Comparison of ENCODE assay signal across 19 cellular contexts in genomic region chr16:82506734-82507133, GRCh38.
A peak's percentile ranks its signal among the peaks of the same experiment; 100 is the strongest.
DNase-seq lines count a peak whose midpoint lies in the region; ATAC-seq and TF ChIP-seq lines count a peak whose summit lies in the region.
"Had no signal": no experiment of that assay in that cellular context is flagged by ENCODE, and none has a peak within 500 bp of the region (broad histone marks: within the 10 kb centered on the region; RNA-seq: fewer than 3 reads in every experiment).

No MANE protein-coding gene starts in this region.

- no peaks in the 10 kb centered on the region for H3K36me3 Mint-ChIP-seq in natural killer cell
- H3K36me3 Mint-ChIP-seq: naive thymus-derived CD4-positive, alpha-beta T cell had no signal

- intact Hi-C loops in natural killer cell (cut with micrococcal nuclease) = no loop called here

- peaks cover 7% of the 10 kb centered on the region in 2 donors for H3K27me3 Mint-ChIP-seq in natural killer cell (ENCODE audit: low read depth in 2 of 2)
- H3K27me3 Mint-ChIP-seq: activated B cell treated with CpG ODN at 0.5 μM for 24 hours had no signal

- ATAC-seq in HG03159 (IDR thresholded peaks at IDR 0.05; ENCODE audit: unreplicated experiment) (no peak), natural killer cell (no peak)
- ATAC-seq: activated CD8-positive, alpha-beta T cell treated with anti-CD3 and anti-CD28 coated beads, Interleukin-2, amount 10 ng/mL, durations not matched to agents 7 days and 5 days; GM23338; naive thymus-derived CD4-positive, alpha-beta T cell; sciatic nerve had no signal

- H3K4me3 Mint-ChIP-seq in natural killer cell = no peak overlapping the region
- H3K4me3 Mint-ChIP-seq: activated B cell treated with CpG ODN at 0.5 μM for 24 hours; activated CD8-positive, alpha-beta T cell treated with anti-CD3 and anti-CD28 coated beads, Interleukin-2, amount 10 ng/mL, durations not matched to agents 7 days and 5 days; activated naive CD4-positive, alpha-beta T cell treated with anti-CD3 and anti-CD28 coated beads for 36 hours; activated T-cell treated with anti-CD3 and anti-CD28 coated beads, Interleukin-2, amount 50 U/mL, for 24 hours; GM23338; naive thymus-derived CD4-positive, alpha-beta T cell had no signal

- no peak for TF ChIP-seq CTCF in natural killer cell (IDR thresholded peaks at IDR 0.05)

- H3K27ac Mint-ChIP-seq in natural killer cell = no peak overlapping the region
- H3K27ac Mint-ChIP-seq: activated B cell treated with CpG ODN at 0.5 μM for 24 hours; activated CD8-positive, alpha-beta T cell treated with anti-CD3 and anti-CD28 coated beads, Interleukin-2, amount 10 ng/mL, durations not matched to agents 7 days and 5 days; activated naive CD4-positive, alpha-beta T cell treated with anti-CD3 and anti-CD28 coated beads for 36 hours; activated T-cell treated with anti-CD3 and anti-CD28 coated beads, Interleukin-2, amount 50 U/mL, for 24 hours; GM23338; naive thymus-derived CD4-positive, alpha-beta T cell had no signal

- DNase-seq in COLO668 (lab: John Stamatoyannopoulos, UW; ENCODE audit: unreplicated experiment) (peak; percentile 58), NCI-H1092 treated with DMSO at 0.1 percent for 48 hours (lab: John Stamatoyannopoulos, UW) (peak; percentile 88), NCI-H2196 (lab: John Stamatoyannopoulos, UW; ENCODE audit: unreplicated experiment) (peak; percentile 3), glomerular visceral epithelial cell (ENCODE audit: extremely low spot score) (peak; percentile 2), medulla oblongata (ENCODE audit: extremely low spot score) (no peak), GF-D8 (lab: John Stamatoyannopoulos, UW) (no peak), natural killer cell (no peak)
- DNase-seq: activated B cell treated with CpG ODN at 0.5 μM for 24 hours; activated CD8-positive, alpha-beta T cell treated with anti-CD3 and anti-CD28 coated beads, Interleukin-2, amount 10 ng/mL, durations not matched to agents 7 days and 5 days; activated naive CD4-positive, alpha-beta T cell treated with anti-CD3 and anti-CD28 coated beads for 36 hours; activated T-cell treated with anti-CD3 and anti-CD28 coated beads, Interleukin-2, amount 50 U/mL, for 24 hours; amygdala; foreskin melanocyte; naive thymus-derived CD4-positive, alpha-beta T cell; NCI-H446 treated with DMSO at 0.1 percent for 48 hours; T-helper 9 cell had no signal

- H3K9me3 Mint-ChIP-seq in natural killer cell = no peaks in the 10 kb centered on the region

- no peaks in the 10 kb centered on the region for H3K4me1 Mint-ChIP-seq in natural killer cell
- H3K4me1 Mint-ChIP-seq: activated B cell treated with CpG ODN at 0.5 μM for 24 hours; GM23338; naive thymus-derived CD4-positive, alpha-beta T cell had no signal

Comparison
In these comparisons a context has a peak if more than half of its experiments do, and no peak if none do; other contexts are left out.
1. DNase-seq: peak in COLO668 (single experiment), NCI-H1092 treated with DMSO at 0.1 percent for 48 hours (single experiment), NCI-H2196 (single experiment) and glomerular visceral epithelial cell (single experiment); none in medulla oblongata (single experiment), GF-D8 (single experiment) and natural killer cell (single experiment).